Comparison of ENCODE assay signal across 27 cellular contexts in genomic region chr2:25283921-25284320, GRCh38. TPM values are rescaled to one million over a fixed set of nuclear protein-coding genes. Genes with fewer than 3 reads are reported as not detected.
DNase-seq lines count a peak whose midpoint lies in the region; ATAC-seq and TF ChIP-seq lines count a peak whose summit lies in the region.
"Had no signal": no experiment of that assay in that cellular context is flagged by ENCODE, and none has a peak within 500 bp of the region (broad histone marks: within the 10 kb centered on the region; RNA-seq: fewer than 3 reads in every experiment).

No MANE protein-coding gene starts in this region.

- no peaks in the 10 kb centered on the region for H3K79me2 ChIP-seq in mesendoderm (ENCODE audit: control insufficient read depth, insufficient read depth, low read length)

- H3K27me3 ChIP-seq in A673 (replicated peaks; ENCODE audit: insufficient read depth, low read depth, low read length, poor library complexity) (no peaks in the 10 kb centered on the region), mesendoderm (ENCODE audit: insufficient read depth, low read length, poor library complexity) (no peaks in the 10 kb centered on the region), suprapubic skin (no peaks in the 10 kb centered on the region)
- H3K27me3 ChIP-seq in CD4-positive, CD25-positive, alpha-beta regulatory T cell (ENCODE audit: control insufficient read depth, insufficient read depth, low read length) = no peaks in the 10 kb centered on the region

- H3K4me3 ChIP-seq in A673 (ENCODE audit: low read depth, low read length, poor library complexity, severe bottlenecking) = no peak overlapping the region
- no peak overlapping the region for H3K4me3 ChIP-seq in CD4-positive, CD25-positive, alpha-beta regulatory T cell (ENCODE audit: low read depth, low read length)
- no peak overlapping the region for H3K4me3 ChIP-seq in mesendoderm (ENCODE audit: low read length)
- no peak overlapping the region for H3K4me3 ChIP-seq in suprapubic skin

- CTCF ChIA-PET in A673 (lab: Charles Lee) (no interaction called here), T-cell (lab: Charles Lee) (interaction anchor here in 1 of 2 donors (0.7 kb wide), 1 partner anchor 95 kb away, joined by 3 read pairs; no protein-coding TSS in a partner anchor)

- no peak overlapping the region for H3K18ac ChIP-seq in mesendoderm (ENCODE audit: low read length)

- no peak overlapping the region for H3K9ac ChIP-seq in mesendoderm (ENCODE audit: low read length)
- H3K9ac ChIP-seq: KMS-11, SK-N-SH had no signal

- WGBS in mesendoderm (ENCODE audit: extremely low coverage, insufficient coverage, low lambda C conversion rate) = no CpG with 5 or more reads among the region's 5 CpGs
- 75% methylated on average over 4 of the region's 5 CpGs for WGBS in suprapubic skin

- peak overlapping the region; percentile 34 for H3K56ac ChIP-seq in mesendoderm (ENCODE audit: low read length)

- POLR2A ChIA-PET in A673 (lab: Charles Lee; ENCODE audit: low non-redundant PET) = no interaction called here
- POLR2A ChIA-PET in T-cell (lab: Charles Lee) = no interaction called here

- TF ChIP-seq CTCF in A673 (conservative IDR thresholded peaks at IDR 0.05; ENCODE audit: low read depth, low read length) (no peak), suprapubic skin (IDR thresholded peaks at IDR 0.05) (no peak)

- H4K5ac ChIP-seq in mesendoderm (ENCODE audit: low read length) = no peak overlapping the region

- H3K4me2 ChIP-seq in mesendoderm (ENCODE audit: low read length) = no peak overlapping the region
- H3K4me2 ChIP-seq: KMS-11, SK-N-SH had no signal

- no peak overlapping the region for H4K8ac ChIP-seq in mesendoderm (ENCODE audit: low read depth, low read length)

- H3K4ac ChIP-seq in mesendoderm (ENCODE audit: low read depth, low read length) = no peak overlapping the region

- DNase-seq in A673 (ENCODE audit: low spot score) (no peak), T-cell (no peak), mesendoderm (no peak), suprapubic skin (ENCODE audit: low spot score in 2 of 2) (no peak)
- no peak for DNase-seq in CD4-positive, CD25-positive, alpha-beta regulatory T cell
- no peak for DNase-seq in stimulated activated naive CD4-positive, alpha-beta T cell (lab: John Stamatoyannopoulos, UW)
- DNase-seq: COR-L47, DMS79, EL, GF-D8, MM.1S, NCI-H1417 treated with DMSO at 0.1 percent for 48 hours, NCI-H1694 treated with DMSO at 0.1 percent for 48 hours, NCI-H2081 treated with DMSO at 0.1 percent for 48 hours, NCI-H2171 treated with DMSO at 0.1 percent for 48 hours, NCI-H524, NCI-H748 treated with DMSO at 0.1 percent for 48 hours, PC-3, SK-N-SH had no signal

- no peak for ATAC-seq in CD4-positive, CD25-positive, alpha-beta regulatory T cell (ENCODE audit: low read depth in 2 of 2)
- ATAC-seq in T-cell (replicated peaks in 1 of 4) = no peak
- ATAC-seq in HG03457 (IDR thresholded peaks at IDR 0.05; ENCODE audit: unreplicated experiment) = no peak
- ATAC-seq in GM21825 (IDR thresholded peaks at IDR 0.05; ENCODE audit: unreplicated experiment) = no peak
- ATAC-seq: HCT116, PC-3 had no signal

- H3K27ac ChIP-seq in A673 (ENCODE audit: low read depth, low read length, poor library complexity, severe bottlenecking) = peak overlapping the region; percentile 42
- peak overlapping the region; percentile 39 for H3K27ac ChIP-seq in CD4-positive, CD25-positive, alpha-beta regulatory T cell (ENCODE audit: insufficient read depth, low read length, poor library complexity, severe bottlenecking)
- H3K27ac ChIP-seq in mesendoderm (ENCODE audit: low read depth, low read length) = no peak overlapping the region
- H3K27ac ChIP-seq in suprapubic skin = no peak overlapping the region
- H3K27ac ChIP-seq: C4-2B, HL-60, KMS-11 had no signal

- H3K4me1 Mint-ChIP-seq in CD4-positive, CD25-positive, alpha-beta regulatory T cell = peaks cover 13 to 81% (median 28%) of the 10 kb centered on the region in 4 donors
- H3K4me1 Mint-ChIP-seq in T-cell = peaks cover 70 to 73% (median 71%) of the 10 kb centered on the region in 3 donors

- H3K79me1 ChIP-seq in mesendoderm (ENCODE audit: low read length) = no peaks in the 10 kb centered on the region

- H3K9me3 Mint-ChIP-seq in CD4-positive, CD25-positive, alpha-beta regulatory T cell = no peaks in the 10 kb centered on the region
- H3K9me3 Mint-ChIP-seq in T-cell = no peaks in the 10 kb centered on the region
- H3K9me3 Mint-ChIP-seq: IgD-negative memory B cell had no signal

- no peak overlapping the region for H2BK5ac ChIP-seq in mesendoderm (ENCODE audit: low read length)

- H3K36me3 ChIP-seq in A673 (ENCODE audit: insufficient read depth, low read length, poor library complexity, severe bottlenecking) (peaks cover 20% of the 10 kb centered on the region), mesendoderm (ENCODE audit: control insufficient read depth, insufficient read depth, low read length) (no peaks in the 10 kb centered on the region), suprapubic skin (peaks cover 12% of the 10 kb centered on the region)
- peaks cover 18% of the 10 kb centered on the region for H3K36me3 ChIP-seq in CD4-positive, CD25-positive, alpha-beta regulatory T cell (ENCODE audit: control insufficient read depth, insufficient read depth, low read length)

- H2AK5ac ChIP-seq in mesendoderm (ENCODE audit: low read length) = no peak overlapping the region

- intact Hi-C loops in A673 (cut with micrococcal nuclease; ENCODE audit: unreplicated experiment) = no loop called here

- peaks cover 26% of the 10 kb centered on the region for H3K4me1 ChIP-seq in A673 (ENCODE audit: insufficient read depth, low read length, poor library complexity, severe bottlenecking)
- H3K4me1 ChIP-seq in CD4-positive, CD25-positive, alpha-beta regulatory T cell (ENCODE audit: control insufficient read depth, insufficient read depth, low read length, poor library complexity, severe bottlenecking) = peaks cover 52% of the 10 kb centered on the region
- peaks cover 5% of the 10 kb centered on the region for H3K4me1 ChIP-seq in mesendoderm (ENCODE audit: control insufficient read depth, low read depth, low read length)
- peaks cover 35% of the 10 kb centered on the region for H3K4me1 ChIP-seq in suprapubic skin

- peak overlapping the region in 2 of 4 donors; percentile 19 to 30 for H3K4me3 Mint-ChIP-seq in CD4-positive, CD25-positive, alpha-beta regulatory T cell
- H3K4me3 Mint-ChIP-seq in T-cell = peak overlapping the region in 1 of 3 donors; percentile 25
- H3K4me3 Mint-ChIP-seq: B cell had no signal

- no peak overlapping the region for H2BK120ac ChIP-seq in mesendoderm (ENCODE audit: low read depth, low read length)

- TF ChIP-seq POLR2A in suprapubic skin (IDR thresholded peaks at IDR 0.05) = no peak

- peaks cover 31% of the 10 kb centered on the region for H3K36me3 Mint-ChIP-seq in CD4-positive, CD25-positive, alpha-beta regulatory T cell
- H3K36me3 Mint-ChIP-seq in T-cell = peaks cover 23% of the 10 kb centered on the region

- H3K9me3 ChIP-seq in A673 (ENCODE audit: low read depth, low read length, poor library complexity, severe bottlenecking) (no peaks in the 10 kb centered on the region), suprapubic skin (no peaks in the 10 kb centered on the region)
- H3K9me3 ChIP-seq in CD4-positive, CD25-positive, alpha-beta regulatory T cell (ENCODE audit: control insufficient read depth in 2 of 2, low read length in 2 of 2) = no peaks in the 10 kb centered on the region
- H3K9me3 ChIP-seq: SK-N-SH had no signal

- H3K27me3 Mint-ChIP-seq in CD4-positive, CD25-positive, alpha-beta regulatory T cell = peaks cover 4% of the 10 kb centered on the region
- no peaks in the 10 kb centered on the region for H3K27me3 Mint-ChIP-seq in T-cell
- H3K27me3 Mint-ChIP-seq: B cell, IgD-negative memory B cell had no signal

- peak overlapping the region; percentile 63 to 98 (median 74) for H3K27ac Mint-ChIP-seq in CD4-positive, CD25-positive, alpha-beta regulatory T cell
- H3K27ac Mint-ChIP-seq in T-cell = peak overlapping the region; percentile 76 to 99
- H3K27ac Mint-ChIP-seq: B cell had no signal

- no peak overlapping the region for H2BK15ac ChIP-seq in mesendoderm (replicated peaks; ENCODE audit: low read depth)

- H3K23ac ChIP-seq in mesendoderm (ENCODE audit: low read length) = no peak overlapping the region

- TF ChIP-seq EP300 in suprapubic skin (IDR thresholded peaks at IDR 0.05) = no peak

- BruUV-seq in A673 (replicated peaks; lab: Mats Ljungman, UMichigan) = no TSS peak

RNA-seq across cellular contexts. Expression of gene DNMT3A, which starts 57.8 kb away (rescaled TPM):
- total RNA-seq in A673 (2021) (109 and 123 TPM in 2 replicates), T-cell (100 to 1,000 TPM in 1 of 5 donors, 10 to 100 TPM in 4; 78.7 to 125 (median 93.2) TPM), suprapubic skin (10 to 100 TPM in 2 of 4 donors, 1 to 10 TPM in 2; 4.0 to 12.8 (median 9.5) TPM)
- total RNA-seq in CD4-positive, CD25-positive, alpha-beta regulatory T cell = 81.0 TPM
- polyA plus RNA-seq in CD4-positive, CD25-positive, alpha-beta regulatory T cell = 10 to 100 TPM in 3 of 4 donors, 1 to 10 TPM in 1; 8.1 to 14.4 (median 11.9) TPM
- 50.9 TPM for polyA plus RNA-seq in mesendoderm (2013, experiment 1 of 2)
- polyA plus RNA-seq in mesendoderm (2013, experiment 2 of 2) = 53.0 TPM

Comparison
In these comparisons a context has a peak if more than half of its experiments do, and no peak if none do; other contexts are left out.
1. H3K27ac ChIP-seq: peak in A673 (single experiment) and CD4-positive, CD25-positive, alpha-beta regulatory T cell (single experiment); none in mesendoderm (single experiment) and suprapubic skin (single experiment).